In genomic region chr12:130967631-130968030, GRCh38 we compare ENCODE assay signal across 23 cellular contexts. TPM values are rescaled to one million over a fixed set of nuclear protein-coding genes. Genes with fewer than 3 reads are reported as not detected.
"Had no signal": no experiment of that assay in that cellular context is flagged by ENCODE, and none has a peak within 500 bp of the region (broad histone marks: within the 10 kb centered on the region; RNA-seq: fewer than 3 reads in every experiment).

No MANE protein-coding gene starts in this region.

- H3K9me3 Mint-ChIP-seq: activated CD4-positive, alpha-beta memory T cell treated with anti-CD3 and anti-CD28 coated beads for 36 hours; activated CD4-positive, alpha-beta T cell treated with anti-CD3 and anti-CD28 coated beads, Interleukin-2, amount 10 ng/mL, durations not matched to agents 24 days and 14 days; activated naive CD4-positive, alpha-beta T cell treated with anti-CD3 and anti-CD28 coated beads, Interleukin-2, amount 50 U/mL, for 24 hours; activated T-cell treated with anti-CD3 and anti-CD28 coated beads, Interleukin-2, amount 50 U/mL, for 4 hours; activated T-helper 2 cell treated with anti-CD3 and anti-CD28 coated beads, Interferon-gamma antibody, Interleukin-2, Interleukin-4, amounts not matched to agents 10 μg/mL and 5 μg/mL and 100 μg/mL, durations not matched to agents 14 hours and 24 hours and 36 hours; central memory CD8-positive, alpha-beta T cell; immature natural killer cell; natural killer cell treated with Interleukin-12 subunit alpha and Interleukin-12 subunit beta and Interleukin-15 and Interleukin-18, amount 100 ng/mL, for 72 hours had no signal

- H3K4me2 ChIP-seq: smooth muscle cell had no signal

- H3K36me3 Mint-ChIP-seq: activated CD4-positive, alpha-beta memory T cell treated with anti-CD3 and anti-CD28 coated beads for 36 hours; activated naive CD4-positive, alpha-beta T cell treated with anti-CD3 and anti-CD28 coated beads, Interleukin-2, amount 50 U/mL, for 24 hours; immature natural killer cell; natural killer cell treated with Interleukin-12 subunit alpha and Interleukin-12 subunit beta and Interleukin-15 and Interleukin-18, amount 100 ng/mL, for 72 hours; stimulated activated naive B cell treated with anti-CD40 and anti-IgM and Interleukin-4, amounts not matched to agents 10 μg/mL and 1 μg/mL and 100 μg/mL, for 72 hours had no signal

- H3K27ac ChIP-seq: lower lobe of right lung, suprapubic skin, tibial artery had no signal

- H3K9me3 ChIP-seq: lower lobe of right lung, mucosa of descending colon, suprapubic skin, tibial artery had no signal

- FAIRE-seq: bronchial epithelial cell, urothelium cell line had no signal

- H3K4me1 Mint-ChIP-seq: activated CD4-positive, alpha-beta T cell treated with anti-CD3 and anti-CD28 coated beads, Interleukin-2, amount 10 ng/mL, durations not matched to agents 24 days and 14 days; activated naive CD4-positive, alpha-beta T cell treated with anti-CD3 and anti-CD28 coated beads, Interleukin-2, amount 50 U/mL, for 24 hours; central memory CD8-positive, alpha-beta T cell; immature natural killer cell had no signal

- H3K27me3 Mint-ChIP-seq: activated CD4-positive, alpha-beta T cell treated with anti-CD3 and anti-CD28 coated beads, Interleukin-2, amount 10 ng/mL, durations not matched to agents 24 days and 14 days had no signal

- H3K4me1 ChIP-seq: suprapubic skin, tibial artery had no signal

- H3K4me3 ChIP-seq: lower lobe of right lung, mucosa of descending colon, smooth muscle cell, suprapubic skin, tibial artery had no signal

- H3K27ac Mint-ChIP-seq: activated CD4-positive, alpha-beta memory T cell treated with anti-CD3 and anti-CD28 coated beads for 36 hours; activated CD4-positive, alpha-beta T cell treated with anti-CD3 and anti-CD28 coated beads, Interleukin-2, amount 10 ng/mL, durations not matched to agents 24 days and 14 days; activated naive CD4-positive, alpha-beta T cell treated with anti-CD3 and anti-CD28 coated beads, Interleukin-2, amount 50 U/mL, for 24 hours; activated T-helper 2 cell treated with anti-CD3 and anti-CD28 coated beads, Interferon-gamma antibody, Interleukin-2, Interleukin-4, amounts not matched to agents 10 μg/mL and 5 μg/mL and 100 μg/mL, durations not matched to agents 14 hours and 24 hours and 36 hours; immature natural killer cell; natural killer cell treated with Interleukin-12 subunit alpha and Interleukin-12 subunit beta and Interleukin-15 and Interleukin-18, amount 100 ng/mL, for 72 hours; stimulated activated naive B cell treated with anti-CD40 and anti-IgM and Interleukin-4, amounts not matched to agents 10 μg/mL and 1 μg/mL and 100 μg/mL, for 72 hours had no signal

- H3K4me3 Mint-ChIP-seq: activated CD4-positive, alpha-beta memory T cell treated with anti-CD3 and anti-CD28 coated beads for 36 hours; activated CD4-positive, alpha-beta T cell treated with anti-CD3 and anti-CD28 coated beads, Interleukin-2, amount 10 ng/mL, durations not matched to agents 24 days and 14 days; activated naive CD4-positive, alpha-beta T cell treated with anti-CD3 and anti-CD28 coated beads, Interleukin-2, amount 50 U/mL, for 24 hours; activated T-cell treated with anti-CD3 and anti-CD28 coated beads, Interleukin-2, amount 50 U/mL, for 4 hours; central memory CD8-positive, alpha-beta T cell; immature natural killer cell; natural killer cell treated with Interleukin-12 subunit alpha and Interleukin-12 subunit beta and Interleukin-15 and Interleukin-18, amount 100 ng/mL, for 72 hours; stimulated activated naive B cell treated with anti-CD40 and anti-IgM and Interleukin-4, amounts not matched to agents 10 μg/mL and 1 μg/mL and 100 μg/mL, for 72 hours had no signal

- ATAC-seq: activated T-cell treated with anti-CD3 and anti-CD28 coated beads, Interleukin-2, amount 50 U/mL, for 4 hours; lower lobe of right lung; mucosa of descending colon; natural killer cell treated with Interleukin-12 subunit alpha and Interleukin-12 subunit beta and Interleukin-15 and Interleukin-18, amount 100 ng/mL, for 72 hours; SK-N-SH treated with all-trans-retinoic acid at 6 μM for 48 hours; stimulated activated naive B cell treated with anti-CD40 and anti-IgM and Interleukin-4, amounts not matched to agents 10 μg/mL and 1 μg/mL and 100 μg/mL, for 72 hours had no signal

- DNase-seq: activated CD4-positive, alpha-beta memory T cell treated with anti-CD3 and anti-CD28 coated beads for 36 hours; activated CD4-positive, alpha-beta T cell treated with anti-CD3 and anti-CD28 coated beads, Interleukin-2, amount 10 ng/mL, durations not matched to agents 24 days and 14 days; activated CD4-positive, CD25-positive, alpha-beta regulatory T cell treated with anti-CD3 and anti-CD28 coated beads, Interleukin-2, amount 50 U/mL, for 72 hours; activated T-cell treated with anti-CD3 and anti-CD28 coated beads, Interleukin-2, amount 50 U/mL, for 4 hours; effector memory CD4-positive, alpha-beta T cell; erythroblast; immature natural killer cell; lower lobe of right lung; mesendoderm; mucosa of descending colon; stimulated activated CD4-positive, alpha-beta T cell treated with anti-CD3 and anti-CD28 coated beads, Interleukin-1b, Interleukin-23, amount 100 ng/mL, for 48 hours; stimulated activated naive B cell treated with anti-CD40 and anti-IgM and Interleukin-4, amounts not matched to agents 10 μg/mL and 1 μg/mL and 100 μg/mL, for 72 hours; T-helper 2 cell had no signal

- H3K27me3 ChIP-seq: suprapubic skin, tibial artery had no signal

RNA-seq across cellular contexts. Expression of gene ADGRD1, which starts 13.9 kb away (rescaled TPM):
- total RNA-seq: bronchial epithelial cell; natural killer cell treated with Interleukin-12 subunit alpha and Interleukin-12 subunit beta and Interleukin-15 and Interleukin-18, amount 100 ng/mL, for 72 hours; smooth muscle cell had no signal
- polyA plus RNA-seq: immature natural killer cell had no signal
